In genomic region chr3:194306771-194307640, GRCh38 we compare ENCODE assay signal across 10 cellular contexts. TPM values are rescaled to one million over a fixed set of nuclear protein-coding genes. Genes with fewer than 3 reads are reported as not detected.
A peak's percentile ranks its signal among the peaks of the same experiment; 100 is the strongest.
DNase-seq lines count a peak whose midpoint lies in the region; ATAC-seq and TF ChIP-seq lines count a peak whose summit lies in the region.
"Had no signal": no experiment of that assay in that cellular context is flagged by ENCODE, and none has a peak within 500 bp of the region (broad histone marks: within the 10 kb centered on the region; RNA-seq: fewer than 3 reads in every experiment).

No MANE protein-coding gene starts in this region.

- no peak for TF ChIP-seq CTCF in upper lobe of right lung (IDR thresholded peaks at IDR 0.05)
- no peak for TF ChIP-seq CTCF in H9 (conservative IDR thresholded peaks at IDR 0.05)

- no peak overlapping the region for H2AK5ac ChIP-seq in H9 (ENCODE audit: insufficient read length, low read length)

- H3K4me3 ChIP-seq in upper lobe of right lung = no peak overlapping the region

- no peak overlapping the region for H2AFZ ChIP-seq in H9 (ENCODE audit: low read length)
- H2AFZ ChIP-seq: parathyroid adenoma had no signal

- no peak overlapping the region for H3K18ac ChIP-seq in H9 (ENCODE audit: insufficient read length, low read depth, low read length)

- H3K4me1 ChIP-seq in upper lobe of right lung = peaks cover 13% of the 10 kb centered on the region
- H3K4me1 ChIP-seq in H9 (ENCODE audit: insufficient read depth, low read length) = no peaks in the 10 kb centered on the region; the same call in none of the 2 replicates

- no peaks in the 10 kb centered on the region for H3K79me1 ChIP-seq in H9 (ENCODE audit: insufficient read depth, low read depth, low read length, poor library complexity, severe bottlenecking)

- H3T11ph ChIP-seq in H9 (ENCODE audit: low read length) = no peak overlapping the region

- H3K27ac Mint-ChIP-seq in activated CD4-positive, alpha-beta memory T cell treated with anti-CD3 and anti-CD28 coated beads for 36 hours = peak overlapping the region; percentile 85
- no peak overlapping the region for H3K27ac Mint-ChIP-seq in H9

- no peak overlapping the region for H3K4ac ChIP-seq in H9 (ENCODE audit: low read depth, low read length)

- H3K23me2 ChIP-seq in H9 (ENCODE audit: insufficient read length, low read depth, low read length, poor library complexity, severe bottlenecking) = no peaks in the 10 kb centered on the region

- no peaks in the 10 kb centered on the region for H3K9me3 ChIP-seq in upper lobe of right lung
- H3K9me3 ChIP-seq in H9 (ENCODE audit: control insufficient read depth, low read depth, low read length) = no peaks in the 10 kb centered on the region

- no peak overlapping the region for H2BK20ac ChIP-seq in H9 (ENCODE audit: low read depth, low read length, poor library complexity, severe bottlenecking)

- H3K4me2 ChIP-seq in H9 (ENCODE audit: insufficient read depth, insufficient read length, low read length) = no peak overlapping the region

- no peak overlapping the region for H4K5ac ChIP-seq in H9 (ENCODE audit: insufficient read length, low read depth, low read length)

- no peak overlapping the region for H3K27ac ChIP-seq in upper lobe of right lung
- H3K27ac ChIP-seq in caudate nucleus (ENCODE audit: low read depth, low read length) = no peak overlapping the region
- no peak overlapping the region for H3K27ac ChIP-seq in H9 (ENCODE audit: insufficient read length, low read depth, low read length)
- H3K27ac ChIP-seq: parathyroid adenoma had no signal

- H2BK15ac ChIP-seq in H9 (ENCODE audit: low read depth, low read length) = no peak overlapping the region

- H3K36me3 Mint-ChIP-seq in activated CD4-positive, alpha-beta memory T cell treated with anti-CD3 and anti-CD28 coated beads for 36 hours = peaks cover 3% of the 10 kb centered on the region
- no peaks in the 10 kb centered on the region for H3K36me3 Mint-ChIP-seq in H9 (ENCODE audit: insufficient read depth in 1 of 3, low read depth in 3 of 3)

- H3K9ac ChIP-seq in H9 (ENCODE audit: extremely low read depth, insufficient read length, low read length) = no peak overlapping the region
- H3K9ac ChIP-seq: parathyroid adenoma had no signal

- WGBS in H9 (ENCODE audit: extremely low coverage, insufficient read length, low lambda C conversion rate) = no CpG with 5 or more reads among the region's 13 CpGs

- H3K9me3 Mint-ChIP-seq in activated CD4-positive, alpha-beta memory T cell treated with anti-CD3 and anti-CD28 coated beads for 36 hours = peaks cover 4% of the 10 kb centered on the region
- H3K9me3 Mint-ChIP-seq in H9 = no peaks in the 10 kb centered on the region

- no peaks in the 10 kb centered on the region for H3K79me2 ChIP-seq in H9 (ENCODE audit: insufficient read depth, low read length)
- H3K79me2 ChIP-seq: parathyroid adenoma had no signal

- ATAC-seq in HG03097 (IDR thresholded peaks at IDR 0.05; ENCODE audit: low FRiP score, unreplicated experiment) (peak; percentile 42), upper lobe of right lung (no peak), Right ventricle myocardium superior (ENCODE audit: poor library complexity) (no peak)

- H3K27me3 ChIP-seq in upper lobe of right lung (no peaks in the 10 kb centered on the region), H9 (ENCODE audit: insufficient read depth, low read length) (no peaks in the 10 kb centered on the region)

- CTCF ChIA-PET in activated CD4-positive, alpha-beta memory T cell treated with anti-CD3 and anti-CD28 coated beads for 36 hours (lab: Charles Lee) = interaction anchor here (0.7 to 4.7 kb wide), 4 partner anchors 9 to 641 kb away, joined by 3 to 40 read pairs (median 3); no protein-coding TSS in a partner anchor

- intact Hi-C loops in activated CD4-positive, alpha-beta memory T cell treated with anti-CD3 and anti-CD28 coated beads for 36 hours (cut with micrococcal nuclease) = loop anchor here (1.0 to 10.0 kb wide), 6 partner anchors 52 to 714 kb away; partner anchors contain the start of genes HES1 and OPA1
- intact Hi-C loops in upper lobe of right lung (cut with DNase I) (no loop called here), Right ventricle myocardium superior (cut with DNase I) (no loop called here)

- peak overlapping the region; percentile 30 for H3K4me3 Mint-ChIP-seq in activated CD4-positive, alpha-beta memory T cell treated with anti-CD3 and anti-CD28 coated beads for 36 hours
- H3K4me3 Mint-ChIP-seq in H9 = no peak overlapping the region

- no peaks in the 10 kb centered on the region for H3K36me3 ChIP-seq in upper lobe of right lung

- H3K14ac ChIP-seq in H9 (ENCODE audit: insufficient read depth, low read length) = no peak overlapping the region

- POLR2A ChIA-PET in activated CD4-positive, alpha-beta memory T cell treated with anti-CD3 and anti-CD28 coated beads for 36 hours (lab: Charles Lee) = no interaction called here

- no peak overlapping the region for H4K91ac ChIP-seq in H9 (ENCODE audit: insufficient read length, low read depth, low read length)

- DNase-seq in stimulated activated CD4-positive, alpha-beta T cell treated with anti-CD3 and anti-CD28 coated beads, Interleukin-15, amount 100 ng/mL, for 24 hours = peak; percentile 42
- no peak for DNase-seq in stimulated activated CD4-positive, alpha-beta T cell treated with anti-CD3 and anti-CD28 coated beads, Interleukin-12 subunit alpha, Interleukin-12 subunit beta, amount 100 ng/mL, for 4 hours
- peak; percentile 74 for DNase-seq in activated CD4-positive, alpha-beta memory T cell treated with anti-CD3 and anti-CD28 coated beads for 36 hours
- DNase-seq in upper lobe of right lung = peak; percentile 33
- no peak for DNase-seq in caudate nucleus (lab: John Stamatoyannopoulos, UW)
- no peak for DNase-seq in H9
- DNase-seq in Right ventricle myocardium superior = no peak

- no peak overlapping the region for H2BK120ac ChIP-seq in H9 (ENCODE audit: low read depth, low read length, poor library complexity, severe bottlenecking)

- peaks cover 4% of the 10 kb centered on the region for H3K27me3 Mint-ChIP-seq in activated CD4-positive, alpha-beta memory T cell treated with anti-CD3 and anti-CD28 coated beads for 36 hours
- H3K27me3 Mint-ChIP-seq in H9 (ENCODE audit: low read depth) = peaks cover 25% of the 10 kb centered on the region

- H3K23ac ChIP-seq in H9 (ENCODE audit: insufficient read length, low read depth, low read length) = no peak overlapping the region

- H2BK5ac ChIP-seq in H9 (ENCODE audit: insufficient read length, low read length) = no peak overlapping the region

- H4K20me1 ChIP-seq in H9 (ENCODE audit: control insufficient read depth, insufficient read depth, insufficient read length) = no peaks in the 10 kb centered on the region

- H4K8ac ChIP-seq in H9 (replicated peaks; ENCODE audit: insufficient read length, low read depth, low read length) = no peak overlapping the region

- no peak overlapping the region for H3K56ac ChIP-seq in H9 (ENCODE audit: insufficient read length, low read depth, low read length)

- no peak overlapping the region for H2BK12ac ChIP-seq in H9 (ENCODE audit: insufficient read length, low read depth, low read length)

- peaks cover 38% of the 10 kb centered on the region for H3K4me1 Mint-ChIP-seq in activated CD4-positive, alpha-beta memory T cell treated with anti-CD3 and anti-CD28 coated beads for 36 hours (ENCODE audit: low read depth)
- H3K4me1 Mint-ChIP-seq in H9 = peaks cover 47 to 51% of the 10 kb centered on the region in 2 experiments

RNA-seq across cellular contexts. Expression of gene CPN2, which starts 44.1 kb away (rescaled TPM):
- not detected for total RNA-seq in activated CD4-positive, alpha-beta memory T cell treated with anti-CD3 and anti-CD28 coated beads for 36 hours
- total RNA-seq in upper lobe of right lung = not detected
- not detected in 2 replicates for total RNA-seq in H9 (2021)
- total RNA-seq in Right ventricle myocardium superior = 2.4 TPM
- total RNA-seq: SK-MEL-5 had no signal

Comparison
In these comparisons a context has a peak if more than half of its experiments do, and no peak if none do; other contexts are left out.
1. DNase-seq: peak in stimulated activated CD4-positive, alpha-beta T cell treated with anti-CD3 and anti-CD28 coated beads, Interleukin-15, amount 100 ng/mL, for 24 hours (single experiment), activated CD4-positive, alpha-beta memory T cell treated with anti-CD3 and anti-CD28 coated beads for 36 hours (single experiment) and upper lobe of right lung (single experiment); none in stimulated activated CD4-positive, alpha-beta T cell treated with anti-CD3 and anti-CD28 coated beads, Interleukin-12 subunit alpha, Interleukin-12 subunit beta, amount 100 ng/mL, for 4 hours (single experiment), caudate nucleus (0 of 61), H9 (single experiment) and Right ventricle myocardium superior (single experiment).